Comparison of ENCODE assay signal across 8 cellular contexts in genomic region chr19:57527136-57527881, GRCh38. TPM values are rescaled to one million over a fixed set of nuclear protein-coding genes. Genes with fewer than 3 reads are reported as not detected.
DNase-seq lines count a peak whose midpoint lies in the region; ATAC-seq and TF ChIP-seq lines count a peak whose summit lies in the region.

ZNF549 (plus strand) TSS chr19:57527356; CDS start chr19:57527574, 218 bp downstream.

- H3K36me3 ChIP-seq in adipocyte (ENCODE audit: control insufficient read depth, insufficient read depth, low read length, severe bottlenecking), result peaks cover 16% of the 10 kb centered on the region
- H3K36me3 ChIP-seq in transverse colon, result peaks cover 0 to 15% (median 6%) of the 10 kb centered on the region in 4 donors

- peak within 1 kb of the TSS; percentile 74 to 86 (median 83) for H3K27ac ChIP-seq in transverse colon

- no peak for TF ChIP-seq POLR2A in transverse colon (IDR thresholded peaks at IDR 0.05)

- peak; percentile 100 for ATAC-seq in left cardiac atrium

- intact Hi-C loops in left cardiac atrium (cut with DNase I) (no loop called here), transverse colon (cut with DNase I; ENCODE audit: low total_unique reads) (no loop called here)

- TF ChIP-seq CTCF in HFF-Myc (IDR thresholded peaks at IDR 0.05; ENCODE audit: low read depth, low read length, missing control alignments) (no peak), transverse colon (IDR thresholded peaks at IDR 0.05) (peak in 2 of 5 experiments; percentile 35 to 39)

- H3K27me3 ChIP-seq in adipocyte (replicated peaks; ENCODE audit: control insufficient read depth, insufficient read depth, low read length), result no peaks in the 10 kb centered on the region
- H3K27me3 ChIP-seq in transverse colon, result no peaks in the 10 kb centered on the region

- H3K4me1 ChIP-seq in adipocyte (ENCODE audit: control insufficient read depth, insufficient read depth, low read length) (peaks cover 9% of the 10 kb centered on the region), transverse colon (peaks cover 0 to 13% (median 5%) of the 10 kb centered on the region in 4 donors)

- WGBS in transverse colon (ENCODE audit: low coverage in 1 of 2), 2 donors, result 4 to 5% methylated on average over 4 to 27 of the region's 64 CpGs

- in situ Hi-C loops in transverse colon (cut with MboI; ENCODE audit: low pct_ligation_motif_present in 1 of 4, low pct_unique_long_range_greater_than_20kb in 1 of 4, low sequenced_read_pairs in 3 of 4), result no loop called here

- H3K9me3 ChIP-seq in adipocyte (ENCODE audit: control insufficient read depth, low read length) (peaks cover 7% of the 10 kb centered on the region), transverse colon (peaks cover 8 to 26% of the 10 kb centered on the region in 2 donors)

- H3K4me3 ChIP-seq in HFF-Myc (replicated peaks; ENCODE audit: low read depth, low read length), result peak within 1 kb of the TSS; percentile 98
- H3K4me3 ChIP-seq in adipocyte (ENCODE audit: low read length), result peak within 1 kb of the TSS; percentile 96
- H3K4me3 ChIP-seq in transverse colon, result peak within 1 kb of the TSS; percentile 55 to 74 (median 71)

- peak; percentile 64 for DNase-seq in GM04503 (ENCODE audit: low read depth)
- DNase-seq in HFF-Myc (ENCODE audit: extremely low read depth, low read depth), result peak; percentile 83
- peak; percentile 84 for DNase-seq in NCI-H1092 treated with DMSO at 0.1 percent for 48 hours (lab: John Stamatoyannopoulos, UW)
- DNase-seq in SW 1271 (lab: John Stamatoyannopoulos, UW), result peak; percentile 73 to 85
- peak; percentile 97 for DNase-seq in adipocyte (ENCODE audit: low read depth)
- peak; percentile 94 for DNase-seq in left cardiac atrium
- peak; percentile 69 for DNase-seq in pons (ENCODE audit: low spot score)
- DNase-seq in transverse colon, result peak; percentile 89

- TF ChIP-seq EP300 in transverse colon (IDR thresholded peaks at IDR 0.05; ENCODE audit: low read depth), result no peak

- peak within 1 kb of the TSS; percentile 93 for H3K9ac ChIP-seq in adipocyte (ENCODE audit: low read length)

RNA-seq across cellular contexts. Expression of gene ZNF549, which starts in this region (rescaled TPM):
- 1 to 10 TPM; 3.4 to 4.4 TPM for total RNA-seq in left cardiac atrium
- total RNA-seq in transverse colon, result 1 to 10 TPM; 1.9 to 5.2 (median 4.8) TPM

Comparison
In these comparisons a context has a peak if more than half of its experiments do, and no peak if none do; other contexts are left out.
1. Peak in every context shown above with its lines: DNase-seq, ATAC-seq, H3K4me3 ChIP-seq and H3K27ac ChIP-seq.